Comparison of ENCODE assay signal across 21 cellular contexts in the genomic region with DNA sequence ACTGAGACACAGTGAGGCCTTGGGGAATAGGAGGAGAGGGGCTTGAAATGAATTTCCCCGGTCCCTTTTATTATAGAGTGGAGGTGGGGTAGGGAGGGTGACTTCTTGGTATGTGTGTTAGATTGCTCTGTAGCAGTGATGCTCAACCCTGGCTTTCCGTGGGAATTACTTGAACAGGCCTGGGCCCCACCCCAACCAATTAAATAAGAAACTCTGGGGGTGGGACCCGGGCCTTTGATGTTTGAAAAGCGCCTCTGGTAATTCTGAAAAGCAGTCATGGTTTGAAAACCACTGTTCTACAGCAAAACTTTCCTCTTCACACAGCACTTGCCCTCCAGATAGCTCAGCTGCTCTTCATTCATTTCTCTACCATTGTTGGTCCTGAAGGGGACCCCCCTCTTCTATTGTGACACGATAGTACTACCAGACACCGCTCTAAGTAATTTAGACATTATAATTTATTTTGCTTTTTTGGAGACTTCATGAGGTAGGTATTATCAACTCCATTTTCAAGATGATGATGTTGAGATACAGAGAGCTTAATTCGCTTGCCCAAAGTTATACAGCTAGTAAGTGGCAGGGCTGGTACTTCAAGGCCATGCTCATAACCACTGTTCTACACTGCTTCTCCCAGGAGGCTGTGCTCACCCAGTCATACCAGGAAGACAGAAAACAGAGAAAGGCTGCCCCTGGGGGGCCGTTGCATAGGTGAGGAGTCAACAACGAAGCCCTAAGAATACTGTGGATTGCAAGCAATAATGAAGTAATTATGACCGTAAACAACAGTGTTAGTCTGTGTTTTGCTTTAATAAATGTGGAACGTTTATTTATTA.
DNase-seq lines count a peak whose midpoint lies in the region; ATAC-seq, FAIRE-seq and TF ChIP-seq lines count a peak whose summit lies in the region.
"Had no signal": no experiment of that assay in that cellular context is flagged by ENCODE, and none has a peak within 500 bp of the region (broad histone marks: within the 10 kb centered on the region; RNA-seq: fewer than 3 reads in every experiment).

No MANE protein-coding gene starts in this region.

- ATAC-seq in activated CD4-positive, alpha-beta T cell treated with anti-CD3 and anti-CD28 coated beads for 36 hours: peak; percentile 92
- ATAC-seq in activated T-helper 17 cell treated with anti-CD3 and anti-CD28 coated beads, Interleukin-2, amount 50 U/mL, for 72 hours (replicated peaks): peak; percentile 77
- ATAC-seq in activated CD4-positive, CD25-positive, alpha-beta regulatory T cell treated with anti-CD3 and anti-CD28 coated beads, Interleukin-2, amount 50 U/mL, for 24 hours: no peak
- no peak for ATAC-seq in natural killer cell
- ATAC-seq: GM23338 had no signal

- CTCF ChIA-PET in activated CD4-positive, alpha-beta T cell treated with anti-CD3 and anti-CD28 coated beads for 36 hours (lab: Charles Lee): no interaction called here
- CTCF ChIA-PET in activated CD4-positive, alpha-beta T cell treated with anti-CD3 and anti-CD28 coated beads, Interleukin-2, amount 10 ng/mL, durations not matched to agents 7 days and 5 days (lab: Charles Lee): interaction anchor here (1.2 kb wide), 1 partner anchor 12 kb away, joined by 3 read pairs; no protein-coding TSS in a partner anchor

- POLR2A ChIA-PET in activated CD4-positive, alpha-beta T cell treated with anti-CD3 and anti-CD28 coated beads for 36 hours (lab: Charles Lee): no interaction called here
- POLR2A ChIA-PET in activated CD4-positive, alpha-beta T cell treated with anti-CD3 and anti-CD28 coated beads, Interleukin-2, amount 10 ng/mL, durations not matched to agents 7 days and 5 days (lab: Charles Lee): no interaction called here

- TF ChIP-seq CTCF in natural killer cell (IDR thresholded peaks at IDR 0.05) (no peak), D721Med (IDR thresholded peaks at IDR 0.05; ENCODE audit: insufficient read depth, missing control alignments) (no peak)

- peaks cover 3% of the 10 kb centered on the region for H3K4me1 Mint-ChIP-seq in activated CD4-positive, alpha-beta T cell treated with anti-CD3 and anti-CD28 coated beads for 36 hours
- no peaks in the 10 kb centered on the region for H3K4me1 Mint-ChIP-seq in activated CD4-positive, alpha-beta T cell treated with anti-CD3 and anti-CD28 coated beads, Interleukin-2, amount 10 ng/mL, durations not matched to agents 7 days and 5 days
- no peaks in the 10 kb centered on the region for H3K4me1 Mint-ChIP-seq in activated T-helper 17 cell treated with anti-CD3 and anti-CD28 coated beads, Interleukin-2, amount 50 U/mL, for 72 hours
- no peaks in the 10 kb centered on the region for H3K4me1 Mint-ChIP-seq in natural killer cell
- H3K4me1 Mint-ChIP-seq: B cell, GM23338 had no signal

- no peaks in the 10 kb centered on the region for H3K9me3 Mint-ChIP-seq in activated CD4-positive, alpha-beta T cell treated with anti-CD3 and anti-CD28 coated beads for 36 hours (ENCODE audit: low read depth)
- no peaks in the 10 kb centered on the region for H3K9me3 Mint-ChIP-seq in activated CD4-positive, alpha-beta T cell treated with anti-CD3 and anti-CD28 coated beads, Interleukin-2, amount 10 ng/mL, durations not matched to agents 7 days and 5 days
- peaks cover 4% of the 10 kb centered on the region for H3K9me3 Mint-ChIP-seq in activated T-helper 17 cell treated with anti-CD3 and anti-CD28 coated beads, Interleukin-2, amount 50 U/mL, for 72 hours
- H3K9me3 Mint-ChIP-seq in natural killer cell: peaks cover 3% of the 10 kb centered on the region in 2 donors
- H3K9me3 Mint-ChIP-seq: GM23338 had no signal

- H3K36me3 Mint-ChIP-seq in activated CD4-positive, alpha-beta T cell treated with anti-CD3 and anti-CD28 coated beads for 36 hours (ENCODE audit: low read depth): no peaks in the 10 kb centered on the region
- H3K36me3 Mint-ChIP-seq in activated CD4-positive, alpha-beta T cell treated with anti-CD3 and anti-CD28 coated beads, Interleukin-2, amount 10 ng/mL, durations not matched to agents 7 days and 5 days (ENCODE audit: low read depth): no peaks in the 10 kb centered on the region
- no peaks in the 10 kb centered on the region for H3K36me3 Mint-ChIP-seq in activated T-helper 17 cell treated with anti-CD3 and anti-CD28 coated beads, Interleukin-2, amount 50 U/mL, for 72 hours (ENCODE audit: low read depth)
- no peaks in the 10 kb centered on the region for H3K36me3 Mint-ChIP-seq in natural killer cell

- peak; percentile 50 for DNase-seq in activated CD4-positive, alpha-beta T cell treated with anti-CD3 and anti-CD28 coated beads for 36 hours
- DNase-seq in activated CD4-positive, alpha-beta T cell treated with anti-CD3 and anti-CD28 coated beads, Interleukin-2, amount 10 ng/mL, durations not matched to agents 7 days and 5 days: no peak
- DNase-seq in stimulated activated CD4-positive, alpha-beta T cell treated with anti-CD3 and anti-CD28 coated beads, Interleukin-15, amount 100 ng/mL, for 24 hours: peak; percentile 11
- DNase-seq in stimulated activated CD4-positive, alpha-beta T cell treated with anti-CD3 and anti-CD28 coated beads, Interleukin-12 subunit alpha, Interleukin-12 subunit beta, amount 100 ng/mL, for 4 hours: no peak
- DNase-seq in natural killer cell (no peak), D721Med (ENCODE audit: insufficient read length, low spot score) (no peak)
- DNase-seq: 8988T, DMS 273 treated with DMSO at 0.1 percent for 48 hours, DND-41, HCEC 1CT, KG1, NCI-H1694 treated with DMSO at 0.1 percent for 48 hours, NCI-H2227 treated with DMSO at 0.1 percent for 48 hours, NCI-H510A treated with DMSO at 0.1 percent for 48 hours, NCI-H774, Right ventricle myocardium superior had no signal

- H3K27ac Mint-ChIP-seq in activated CD4-positive, alpha-beta T cell treated with anti-CD3 and anti-CD28 coated beads for 36 hours: no peak overlapping the region
- no peak overlapping the region for H3K27ac Mint-ChIP-seq in activated CD4-positive, alpha-beta T cell treated with anti-CD3 and anti-CD28 coated beads, Interleukin-2, amount 10 ng/mL, durations not matched to agents 7 days and 5 days
- H3K27ac Mint-ChIP-seq in activated T-helper 17 cell treated with anti-CD3 and anti-CD28 coated beads, Interleukin-2, amount 50 U/mL, for 72 hours: no peak overlapping the region
- H3K27ac Mint-ChIP-seq in natural killer cell: no peak overlapping the region
- H3K27ac Mint-ChIP-seq: B cell, GM23338 had no signal

- no peak overlapping the region for H3K4me3 Mint-ChIP-seq in activated CD4-positive, alpha-beta T cell treated with anti-CD3 and anti-CD28 coated beads for 36 hours
- H3K4me3 Mint-ChIP-seq in activated CD4-positive, alpha-beta T cell treated with anti-CD3 and anti-CD28 coated beads, Interleukin-2, amount 10 ng/mL, durations not matched to agents 7 days and 5 days: no peak overlapping the region
- H3K4me3 Mint-ChIP-seq in activated T-helper 17 cell treated with anti-CD3 and anti-CD28 coated beads, Interleukin-2, amount 50 U/mL, for 72 hours: no peak overlapping the region
- H3K4me3 Mint-ChIP-seq in natural killer cell: no peak overlapping the region
- H3K4me3 Mint-ChIP-seq: B cell, GM23338 had no signal

- intact Hi-C loops in activated CD4-positive, alpha-beta T cell treated with anti-CD3 and anti-CD28 coated beads for 36 hours (cut with DNase I, micrococcal nuclease): no loop called here
- intact Hi-C loops in natural killer cell (cut with micrococcal nuclease): no loop called here

- H3K27me3 Mint-ChIP-seq in activated CD4-positive, alpha-beta T cell treated with anti-CD3 and anti-CD28 coated beads for 36 hours: no peaks in the 10 kb centered on the region
- no peaks in the 10 kb centered on the region for H3K27me3 Mint-ChIP-seq in activated CD4-positive, alpha-beta T cell treated with anti-CD3 and anti-CD28 coated beads, Interleukin-2, amount 10 ng/mL, durations not matched to agents 7 days and 5 days
- no peaks in the 10 kb centered on the region for H3K27me3 Mint-ChIP-seq in activated T-helper 17 cell treated with anti-CD3 and anti-CD28 coated beads, Interleukin-2, amount 50 U/mL, for 72 hours
- H3K27me3 Mint-ChIP-seq in natural killer cell (ENCODE audit: low read depth in 2 of 2): no peaks in the 10 kb centered on the region

- no peak for FAIRE-seq in D721Med (lab: Jason Lieb, UNC)
- FAIRE-seq: G401.6 had no signal

Comparison
In these comparisons a context has a peak if more than half of its experiments do, and no peak if none do; other contexts are left out.
1. DNase-seq: peak in activated CD4-positive, alpha-beta T cell treated with anti-CD3 and anti-CD28 coated beads for 36 hours (single experiment) and stimulated activated CD4-positive, alpha-beta T cell treated with anti-CD3 and anti-CD28 coated beads, Interleukin-15, amount 100 ng/mL, for 24 hours (single experiment); none in activated CD4-positive, alpha-beta T cell treated with anti-CD3 and anti-CD28 coated beads, Interleukin-2, amount 10 ng/mL, durations not matched to agents 7 days and 5 days (single experiment), stimulated activated CD4-positive, alpha-beta T cell treated with anti-CD3 and anti-CD28 coated beads, Interleukin-12 subunit alpha, Interleukin-12 subunit beta, amount 100 ng/mL, for 4 hours (single experiment), natural killer cell (single experiment) and D721Med (single experiment).
2. ATAC-seq: peak in activated CD4-positive, alpha-beta T cell treated with anti-CD3 and anti-CD28 coated beads for 36 hours (single experiment) and activated T-helper 17 cell treated with anti-CD3 and anti-CD28 coated beads, Interleukin-2, amount 50 U/mL, for 72 hours (single experiment); none in activated CD4-positive, CD25-positive, alpha-beta regulatory T cell treated with anti-CD3 and anti-CD28 coated beads, Interleukin-2, amount 50 U/mL, for 24 hours (0 of 2) and natural killer cell (0 of 3).